In the genomic region with DNA sequence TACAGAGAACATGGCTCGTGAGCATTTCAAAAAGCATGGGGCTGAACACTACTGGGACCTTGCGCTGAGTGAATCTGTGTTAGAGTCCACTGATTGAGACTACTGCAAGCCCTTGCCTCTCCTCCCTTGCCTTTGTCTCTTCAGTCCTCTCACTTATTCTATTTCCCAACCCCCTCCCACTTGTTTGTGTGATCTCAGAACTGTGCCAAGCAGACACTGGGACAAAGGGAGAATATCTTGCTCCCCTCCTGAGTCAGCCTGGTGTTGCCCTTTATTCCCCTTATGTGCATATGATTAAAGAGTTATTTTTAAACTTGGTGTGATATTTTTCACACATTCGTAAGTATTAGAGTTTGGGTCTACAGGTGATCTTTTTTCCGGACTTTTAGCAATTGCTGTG, we compare ENCODE assay signal across 25 cellular contexts. TPM values are rescaled to one million over a fixed set of nuclear protein-coding genes. Genes with fewer than 3 reads are reported as not detected.
DNase-seq lines count a peak whose midpoint lies in the region; ATAC-seq, FAIRE-seq and TF ChIP-seq lines count a peak whose summit lies in the region.
"Had no signal": no experiment of that assay in that cellular context is flagged by ENCODE, and none has a peak within 500 bp of the region (broad histone marks: within the 10 kb centered on the region; RNA-seq: fewer than 3 reads in every experiment).

No MANE protein-coding gene starts in this region.

- H3K9me3 ChIP-seq in naive thymus-derived CD4-positive, alpha-beta T cell (ENCODE audit: control insufficient read depth in 2 of 3, low read length in 3 of 3): no peaks in the 10 kb centered on the region
- H3K9me3 ChIP-seq: A549; BLaER1 treated with 17β-estradiol and CSF1 and Interleukin-3, amounts not matched to agents 10 nM and 100 nM; SJCRH30 had no signal

- no peak for TF ChIP-seq CTCF in coronary artery (IDR thresholded peaks at IDR 0.05)

- H3K27ac ChIP-seq in coronary artery: no peak overlapping the region
- H3K27ac ChIP-seq in naive thymus-derived CD4-positive, alpha-beta T cell (ENCODE audit: low read depth, low read length): no peak overlapping the region
- H3K27ac ChIP-seq: A549; BLaER1 treated with 17β-estradiol and CSF1 and Interleukin-3, amounts not matched to agents 10 nM and 100 nM; SJCRH30 had no signal

- H3K27ac Mint-ChIP-seq in activated naive CD4-positive, alpha-beta T cell treated with anti-CD3 and anti-CD28 coated beads, Interleukin-2, amount 50 U/mL, for 72 hours: peak overlapping the region; percentile 52 to 73
- H3K27ac Mint-ChIP-seq in memory B cell: peak overlapping the region; percentile 25
- peak overlapping the region in 3 of 9 donors; percentile 3 to 47 (median 26) for H3K27ac Mint-ChIP-seq in naive thymus-derived CD4-positive, alpha-beta T cell
- H3K27ac Mint-ChIP-seq: GM23338, H9 had no signal

- FAIRE-seq in HTR-8/SVneo (lab: Jason Lieb, UNC): no peak
- FAIRE-seq: A549, GM12878 had no signal

- H3K36me3 Mint-ChIP-seq in activated naive CD4-positive, alpha-beta T cell treated with anti-CD3 and anti-CD28 coated beads, Interleukin-2, amount 50 U/mL, for 72 hours: peaks cover 18 to 22% of the 10 kb centered on the region in 2 donors
- peaks cover 30% of the 10 kb centered on the region for H3K36me3 Mint-ChIP-seq in memory B cell
- H3K36me3 Mint-ChIP-seq in naive thymus-derived CD4-positive, alpha-beta T cell: peaks cover 13 to 28% (median 25%) of the 10 kb centered on the region in 5 donors

- no peaks in the 10 kb centered on the region for H3K27me3 Mint-ChIP-seq in memory B cell
- no peaks in the 10 kb centered on the region for H3K27me3 Mint-ChIP-seq in naive thymus-derived CD4-positive, alpha-beta T cell
- H3K27me3 Mint-ChIP-seq: CD4-positive, alpha-beta memory T cell had no signal

- no peaks in the 10 kb centered on the region for H3K4me1 Mint-ChIP-seq in memory B cell
- no peaks in the 10 kb centered on the region for H3K4me1 Mint-ChIP-seq in naive thymus-derived CD4-positive, alpha-beta T cell
- H3K4me1 Mint-ChIP-seq: CD4-positive, alpha-beta memory T cell; GM23338; H9 had no signal

- POLR2A ChIA-PET in naive thymus-derived CD4-positive, alpha-beta T cell (lab: Charles Lee): no interaction called here

- H3K4me3 ChIP-seq in coronary artery: no peak overlapping the region
- no peak overlapping the region for H3K4me3 ChIP-seq in naive thymus-derived CD4-positive, alpha-beta T cell (ENCODE audit: low read length)
- H3K4me3 ChIP-seq: A549; BLaER1 treated with 17β-estradiol and CSF1 and Interleukin-3, amounts not matched to agents 10 nM and 100 nM; GM12878; GM23338; SJCRH30 had no signal

- CTCF ChIA-PET in naive thymus-derived CD4-positive, alpha-beta T cell (lab: Charles Lee): no interaction called here

- ATAC-seq in activated naive CD4-positive, alpha-beta T cell treated with anti-CD3 and anti-CD28 coated beads, Interleukin-2, amount 50 U/mL, for 72 hours: no peak
- no peak for ATAC-seq in memory B cell (ENCODE audit: low read depth)
- no peak for ATAC-seq in naive thymus-derived CD4-positive, alpha-beta T cell
- no peak for ATAC-seq in HG03439 (IDR thresholded peaks at IDR 0.05; ENCODE audit: unreplicated experiment)
- ATAC-seq: A549, GM12878, GM23338, PC-3 had no signal

- no peak for DNase-seq in activated naive CD4-positive, alpha-beta T cell treated with anti-CD3 and anti-CD28 coated beads, Interleukin-2, amount 50 U/mL, for 72 hours (ENCODE audit: low spot score in 2 of 2)
- no peak for DNase-seq in activated naive CD4-positive, alpha-beta T cell (lab: John Stamatoyannopoulos, UW)
- peak; percentile 19 for DNase-seq in coronary artery (ENCODE audit: low spot score)
- DNase-seq in memory B cell (ENCODE audit: low spot score in 2 of 2): no peak
- DNase-seq in stimulated activated CD8-positive, alpha-beta memory T cell treated with anti-CD3 and anti-CD28 coated beads, Interleukin-4, amount 100 ng/mL, for 48 hours: peak; percentile 13
- DNase-seq in naive thymus-derived CD4-positive, alpha-beta T cell: no peak
- no peak for DNase-seq in HTR-8/SVneo (ENCODE audit: insufficient read length, low spot score)
- DNase-seq: AML-193; CD4-positive, alpha-beta memory T cell; COR-L47; H9; KG1; MM.1S; NCI-H2029; NCI-H446 treated with DMSO at 0.1 percent for 48 hours; NCI-H526; NCI-H82; NK-92 treated with Interleukin-12 subunit alpha and Interleukin-12 subunit beta, amount 100 ng/mL, for 24 hours; PC-3; SJCRH30 had no signal

- no peaks in the 10 kb centered on the region for H3K27me3 ChIP-seq in naive thymus-derived CD4-positive, alpha-beta T cell (ENCODE audit: control insufficient read depth in 2 of 2, insufficient read depth in 2 of 2, low read length in 2 of 2)
- H3K27me3 ChIP-seq: BLaER1 treated with 17β-estradiol and CSF1 and Interleukin-3, amounts not matched to agents 10 nM and 100 nM; SJCRH30 had no signal

- H3K4me3 Mint-ChIP-seq in memory B cell: no peak overlapping the region
- no peak overlapping the region for H3K4me3 Mint-ChIP-seq in naive thymus-derived CD4-positive, alpha-beta T cell
- H3K4me3 Mint-ChIP-seq: CD4-positive, alpha-beta memory T cell; GM23338; H9 had no signal

- H3K36me3 ChIP-seq in naive thymus-derived CD4-positive, alpha-beta T cell (ENCODE audit: control insufficient read depth in 2 of 3, insufficient read depth in 3 of 3, low read length in 3 of 3): peaks cover 10 to 51% (median 13%) of the 10 kb centered on the region in 3 experiments

- no peaks in the 10 kb centered on the region for H3K9me3 Mint-ChIP-seq in activated naive CD4-positive, alpha-beta T cell treated with anti-CD3 and anti-CD28 coated beads, Interleukin-2, amount 50 U/mL, for 72 hours
- H3K9me3 Mint-ChIP-seq in memory B cell: no peaks in the 10 kb centered on the region
- H3K9me3 Mint-ChIP-seq in naive thymus-derived CD4-positive, alpha-beta T cell: no peaks in the 10 kb centered on the region
- H3K9me3 Mint-ChIP-seq: CD4-positive, alpha-beta memory T cell; GM23338; H9 had no signal

- intact Hi-C loops in naive thymus-derived CD4-positive, alpha-beta T cell (cut with micrococcal nuclease): no loop called here

- H3K4me1 ChIP-seq in naive thymus-derived CD4-positive, alpha-beta T cell (ENCODE audit: control insufficient read depth in 2 of 2, insufficient read depth in 2 of 2, low read length in 2 of 2): no peaks in the 10 kb centered on the region
- H3K4me1 ChIP-seq: A549; BLaER1 treated with 17β-estradiol and CSF1 and Interleukin-3, amounts not matched to agents 10 nM and 100 nM; SJCRH30 had no signal

RNA-seq across cellular contexts. Expression of a gene that starts 11.1 kb away (rescaled TPM):
- 10 to 100 TPM; 23.1 to 26.0 TPM for total RNA-seq in activated naive CD4-positive, alpha-beta T cell treated with anti-CD3 and anti-CD28 coated beads, Interleukin-2, amount 50 U/mL, for 72 hours
- 10 to 100 TPM; 33.2 to 62.2 (median 40.6) TPM for total RNA-seq in naive thymus-derived CD4-positive, alpha-beta T cell
- polyA plus RNA-seq in naive thymus-derived CD4-positive, alpha-beta T cell: 10 to 100 TPM; 27.5 to 51.2 TPM

RNA-seq across cellular contexts. Expression of a gene that starts 31.6 kb away (rescaled TPM):
- 10 to 100 TPM; 79.0 to 92.0 TPM for total RNA-seq in activated naive CD4-positive, alpha-beta T cell treated with anti-CD3 and anti-CD28 coated beads, Interleukin-2, amount 50 U/mL, for 72 hours
- 100 to 1,000 TPM in 4 of 5 experiments, 10 to 100 TPM in 1; 89.6 to 176 (median 160) TPM for total RNA-seq in naive thymus-derived CD4-positive, alpha-beta T cell
- 10 to 100 TPM; 14.8 to 37.4 TPM for polyA plus RNA-seq in naive thymus-derived CD4-positive, alpha-beta T cell

RNA-seq across cellular contexts. Expression of a gene that starts 59.2 kb away (rescaled TPM):
- total RNA-seq in activated naive CD4-positive, alpha-beta T cell treated with anti-CD3 and anti-CD28 coated beads, Interleukin-2, amount 50 U/mL, for 72 hours: 10 to 100 TPM; 70.7 to 94.2 TPM
- total RNA-seq in naive thymus-derived CD4-positive, alpha-beta T cell: 10 to 100 TPM; 47.9 to 72.8 (median 67.5) TPM
- 10 to 100 TPM; 61.7 to 92.9 TPM for polyA plus RNA-seq in naive thymus-derived CD4-positive, alpha-beta T cell

Comparison
In these comparisons a context has a peak if more than half of its experiments do, and no peak if none do; other contexts are left out.
1. DNase-seq: peak in coronary artery (single experiment) and stimulated activated CD8-positive, alpha-beta memory T cell treated with anti-CD3 and anti-CD28 coated beads, Interleukin-4, amount 100 ng/mL, for 48 hours (single experiment); none in activated naive CD4-positive, alpha-beta T cell treated with anti-CD3 and anti-CD28 coated beads, Interleukin-2, amount 50 U/mL, for 72 hours (0 of 2), activated naive CD4-positive, alpha-beta T cell (0 of 4), memory B cell (0 of 2), naive thymus-derived CD4-positive, alpha-beta T cell (0 of 9) and HTR-8/SVneo (single experiment).